ENCODE assay signal across 8 cellular contexts in genomic region chr10:104253576-104254410, GRCh38. TPM values are rescaled to one million over a fixed set of nuclear protein-coding genes. Genes with fewer than 3 reads are reported as not detected.
DNase-seq lines count a peak whose midpoint lies in the region; ATAC-seq, FAIRE-seq and TF ChIP-seq lines count a peak whose summit lies in the region.

No MANE protein-coding gene starts in this region.

- 67 to 74% methylated on average over 10 of the region's 10 CpGs for WGBS in gastroesophageal sphincter (ENCODE audit: low coverage in 1 of 2), 2 donors
- WGBS in small intestine, 3 donors, result 52 to 66% (median 57%) methylated on average over 10 of the region's 10 CpGs

- FAIRE-seq in small intestine (lab: Jason Lieb, UNC), result no peak

- H3K4me1 ChIP-seq in gastroesophageal sphincter (peaks cover 6 to 38% (median 11%) of the 10 kb centered on the region in 3 donors), small intestine (ENCODE audit: control insufficient read depth in 2 of 2, insufficient read depth in 1 of 2, low read depth in 1 of 2, low read length in 1 of 2) (peaks cover 9 to 12% of the 10 kb centered on the region in 2 donors), mucosa of descending colon (ENCODE audit: low read depth) (peaks cover 30% of the 10 kb centered on the region)

- intact Hi-C loops in mucosa of descending colon (cut with DNase I, micrococcal nuclease), result no loop called here

- peak; percentile 52 for DNase-seq in H7
- no peak for DNase-seq in small intestine
- no peak for DNase-seq in LoVo (ENCODE audit: low spot score)
- no peak for DNase-seq in activated effector memory CD4-positive, alpha-beta T cell treated with anti-CD3 and anti-CD28 coated beads, Interleukin-2, amount 50 U/mL, for 16 hours
- DNase-seq in mucosa of descending colon, result no peak

- H3K4me3 ChIP-seq in H7 (ENCODE audit: insufficient read depth, low read depth, low read length) (peak overlapping the region; percentile 78), WI38 (ENCODE audit: low read depth, low read length) (peak overlapping the region; percentile 96), gastroesophageal sphincter (peak overlapping the region; percentile 69 to 81), small intestine (ENCODE audit: low read depth in 1 of 2, low read length in 2 of 2) (peak overlapping the region; percentile 82 to 86), mucosa of descending colon (no peak overlapping the region)

- ATAC-seq in gastroesophageal sphincter, result no peak
- no peak for ATAC-seq in GM19324 (IDR thresholded peaks at IDR 0.05; ENCODE audit: low FRiP score, unreplicated experiment)
- no peak for ATAC-seq in mucosa of descending colon

- TF ChIP-seq EP300 in gastroesophageal sphincter (IDR thresholded peaks at IDR 0.05), result no peak

- H3K36me3 ChIP-seq in H7 (replicated peaks; ENCODE audit: control insufficient read depth, insufficient read depth, low read length) (peaks cover 6% of the 10 kb centered on the region; the same call in 1 of the 2 replicates), gastroesophageal sphincter (peaks cover 0 to 10% of the 10 kb centered on the region in 2 donors), small intestine (ENCODE audit: control insufficient read depth in 2 of 2, insufficient read depth in 2 of 2, low read length in 2 of 2) (peaks cover 6 to 7% of the 10 kb centered on the region in 2 donors), mucosa of descending colon (ENCODE audit: low read depth) (no peaks in the 10 kb centered on the region)

- H3K27ac ChIP-seq in gastroesophageal sphincter (peak overlapping the region; percentile 88 to 99 (median 97)), small intestine (ENCODE audit: low read depth in 1 of 2, low read length in 1 of 2) (peak overlapping the region; percentile 89 to 97)

- TF ChIP-seq CTCF in WI38 (IDR thresholded peaks at IDR 0.05; ENCODE audit: low read depth, low read length), result no peak
- no peak for TF ChIP-seq CTCF in gastroesophageal sphincter (IDR thresholded peaks at IDR 0.05)
- TF ChIP-seq CTCF in mucosa of descending colon (IDR thresholded peaks at IDR 0.05), result no peak

- H3K9me3 ChIP-seq in gastroesophageal sphincter (no peaks in the 10 kb centered on the region), small intestine (ENCODE audit: control insufficient read depth, low read depth) (no peaks in the 10 kb centered on the region), mucosa of descending colon (no peaks in the 10 kb centered on the region)

- H3K27me3 ChIP-seq in H7 (ENCODE audit: control insufficient read depth, insufficient read depth, low read length) (no peaks in the 10 kb centered on the region), gastroesophageal sphincter (peaks cover 2% of the 10 kb centered on the region), small intestine (ENCODE audit: control insufficient read depth in 2 of 2, insufficient read depth in 2 of 2, low read length in 2 of 2) (no peaks in the 10 kb centered on the region)

- no peak for TF ChIP-seq POLR2A in gastroesophageal sphincter (IDR thresholded peaks at IDR 0.05)

RNA-seq across cellular contexts. Expression of gene GSTO1, which starts 0.9 kb away (rescaled TPM):
- 130 and 155 TPM in 2 replicates for total RNA-seq in H7 (2014; rRNA removed; shearing (Covaris generic))
- 100 to 1,000 TPM; 124 to 153 (median 149) TPM for total RNA-seq in gastroesophageal sphincter
- polyA plus RNA-seq in small intestine, result 100 to 1,000 TPM; 173 to 422 (median 200) TPM
- total RNA-seq in mucosa of descending colon, result 10 to 100 TPM; 60.1 to 73.9 (median 62.9) TPM

RNA-seq across cellular contexts. Expression of gene GSTO2, which starts 15.2 kb away (rescaled TPM):
- total RNA-seq in H7 (2014; rRNA removed; shearing (Covaris generic)), result 15.2 and 20.6 TPM in 2 replicates
- total RNA-seq in gastroesophageal sphincter, result 1 to 10 TPM in 1 of 4 donors, under 1 TPM in 3; 0.15 to 1.3 (median 0.21) TPM
- 10 to 100 TPM in 2 of 3 donors, 1 to 10 TPM in 1; 9.2 to 20.9 (median 13.2) TPM for polyA plus RNA-seq in small intestine
- total RNA-seq in mucosa of descending colon, result 10 to 100 TPM in 2 of 3 donors, 1 to 10 TPM in 1; 5.4 to 19.7 (median 18.3) TPM

RNA-seq across cellular contexts. Expression of gene CFAP43, which starts 21.6 kb away (rescaled TPM):
- total RNA-seq in H7 (2014; rRNA removed; shearing (Covaris generic)), result 0.21 and 0.30 TPM in 2 replicates
- total RNA-seq in gastroesophageal sphincter (under 1 TPM in 3 of 4 donors, not detected in 1; 0.16 to 0.45 (median 0.40) TPM), mucosa of descending colon (under 1 TPM; 0.22 to 0.58 (median 0.32) TPM)
- under 1 TPM in 1 of 3 donors, not detected in 2; 0.21 TPM for polyA plus RNA-seq in small intestine
